In the genomic region with DNA sequence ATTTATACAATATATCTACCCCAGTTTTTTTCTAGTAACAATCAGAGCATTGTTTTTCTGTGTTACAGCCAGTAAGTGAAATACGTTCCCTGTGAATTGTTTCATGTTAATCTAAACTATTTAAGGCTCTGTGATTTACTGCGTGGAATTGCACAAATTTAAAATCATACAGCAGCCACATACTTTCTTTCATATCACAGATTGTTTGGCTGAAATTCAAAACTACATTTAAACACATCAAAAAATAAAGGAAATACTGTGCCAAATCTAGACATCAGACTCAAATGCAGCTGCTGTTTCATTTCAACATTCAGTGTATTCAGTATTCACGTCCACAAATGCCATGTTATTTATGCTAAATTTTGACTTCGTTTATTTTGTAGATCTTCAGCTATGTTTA, we compare ENCODE assay signal across 14 cellular contexts.
"Had no signal": no experiment of that assay in that cellular context is flagged by ENCODE, and none has a peak within 500 bp of the region (broad histone marks: within the 10 kb centered on the region; RNA-seq: fewer than 3 reads in every experiment).

No MANE protein-coding gene starts in this region.

- ATAC-seq: activated T-helper 17 cell treated with anti-CD3 and anti-CD28 coated beads, Interleukin-2, amount 50 U/mL, for 72 hours; pancreas; stimulated activated naive B cell treated with anti-CD40 and anti-IgM and Interleukin-4, amounts not matched to agents 10 μg/mL and 1 μg/mL and 100 μg/mL, for 72 hours had no signal

- H3K27me3 Mint-ChIP-seq: activated T-helper 17 cell treated with anti-CD3 and anti-CD28 coated beads, Interleukin-2, amount 50 U/mL, for 72 hours; naive B cell; stimulated activated naive B cell treated with anti-CD40 and anti-IgM and Interleukin-4, amounts not matched to agents 10 μg/mL and 1 μg/mL and 100 μg/mL, for 72 hours had no signal

- H3K9me3 Mint-ChIP-seq: activated naive CD4-positive, alpha-beta T cell treated with anti-CD3 and anti-CD28 coated beads for 36 hours; naive B cell; neural progenitor cell; stimulated activated naive B cell treated with anti-CD40 and anti-IgM and Interleukin-4, amounts not matched to agents 10 μg/mL and 1 μg/mL and 100 μg/mL, for 72 hours had no signal

- H3K4me1 Mint-ChIP-seq: activated T-helper 17 cell treated with anti-CD3 and anti-CD28 coated beads, Interleukin-2, amount 50 U/mL, for 72 hours; naive B cell; neural progenitor cell; stimulated activated naive B cell treated with anti-CD40 and anti-IgM and Interleukin-4, amounts not matched to agents 10 μg/mL and 1 μg/mL and 100 μg/mL, for 72 hours had no signal

- DNase-seq: activated CD4-positive, alpha-beta T cell treated with anti-CD3 and anti-CD28 coated beads, Interleukin-2, amount 50 U/mL, for 1 hour; activated naive CD4-positive, alpha-beta T cell treated with anti-CD3 and anti-CD28 coated beads for 36 hours; colonic mucosa; foreskin melanocyte; islet precursor cell; naive B cell; pancreas; stimulated activated CD4-positive, alpha-beta T cell treated with anti-CD3 and anti-CD28 coated beads, Interleukin-4, amount 100 ng/mL, for 1 hour; stimulated activated naive B cell treated with anti-CD40 and anti-IgM and Interleukin-4, amounts not matched to agents 10 μg/mL and 1 μg/mL and 100 μg/mL, for 72 hours; tibial artery had no signal

- H3K27ac Mint-ChIP-seq: activated naive CD4-positive, alpha-beta T cell treated with anti-CD3 and anti-CD28 coated beads for 36 hours; activated T-helper 17 cell treated with anti-CD3 and anti-CD28 coated beads, Interleukin-2, amount 50 U/mL, for 72 hours; naive B cell; neural progenitor cell; stimulated activated naive B cell treated with anti-CD40 and anti-IgM and Interleukin-4, amounts not matched to agents 10 μg/mL and 1 μg/mL and 100 μg/mL, for 72 hours had no signal

- H3K36me3 Mint-ChIP-seq: naive B cell; neural progenitor cell; stimulated activated naive B cell treated with anti-CD40 and anti-IgM and Interleukin-4, amounts not matched to agents 10 μg/mL and 1 μg/mL and 100 μg/mL, for 72 hours had no signal

- H3K4me3 Mint-ChIP-seq: activated naive CD4-positive, alpha-beta T cell treated with anti-CD3 and anti-CD28 coated beads for 36 hours; activated T-helper 17 cell treated with anti-CD3 and anti-CD28 coated beads, Interleukin-2, amount 50 U/mL, for 72 hours; naive B cell; neural progenitor cell; stimulated activated naive B cell treated with anti-CD40 and anti-IgM and Interleukin-4, amounts not matched to agents 10 μg/mL and 1 μg/mL and 100 μg/mL, for 72 hours had no signal

- H3K4me3 ChIP-seq: cardiac muscle cell, colonic mucosa, esophagus muscularis mucosa, neural progenitor cell, pancreas, tibial artery had no signal
